In the genomic region with DNA sequence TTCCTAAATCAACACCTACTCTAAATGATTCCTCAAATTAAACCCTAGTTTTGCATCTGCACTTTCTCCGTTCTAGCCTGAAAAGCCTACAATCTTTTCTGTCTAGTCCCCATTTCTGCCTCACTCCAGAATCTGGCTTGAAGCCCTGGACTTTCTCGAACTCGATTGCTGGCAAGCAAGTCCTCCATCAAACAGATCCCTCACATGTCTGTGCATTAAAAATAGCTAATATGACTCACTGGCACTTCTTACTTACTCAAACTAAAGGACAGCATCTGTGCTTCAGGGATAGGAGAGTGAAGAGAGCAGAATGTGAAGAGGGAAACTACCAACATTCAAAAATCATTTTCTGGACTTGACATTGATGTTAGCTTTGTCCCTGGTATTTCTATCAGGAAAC, we compare ENCODE assay signal across 10 cellular contexts. TPM values are rescaled to one million over a fixed set of nuclear protein-coding genes. Genes with fewer than 3 reads are reported as not detected.
A peak's percentile ranks its signal among the peaks of the same experiment; 100 is the strongest.
DNase-seq lines count a peak whose midpoint lies in the region; ATAC-seq and TF ChIP-seq lines count a peak whose summit lies in the region.
"Had no signal": no experiment of that assay in that cellular context is flagged by ENCODE, and none has a peak within 500 bp of the region (broad histone marks: within the 10 kb centered on the region; RNA-seq: fewer than 3 reads in every experiment).

No MANE protein-coding gene starts in this region.

- TF ChIP-seq EP300 in ovary (IDR thresholded peaks at IDR 0.05), result no peak

- no peak for TF ChIP-seq POLR2A in ovary (IDR thresholded peaks at IDR 0.05)

- H3K9me3 ChIP-seq in ovary, result no peaks in the 10 kb centered on the region

- peak; percentile 75 for DNase-seq in COLO829 (ENCODE audit: low spot score)
- peak; percentile 60 for DNase-seq in SK-MEL-5 (ENCODE audit: low read depth, low spot score)
- DNase-seq in fibroblast of the conjunctiva (ENCODE audit: low read depth), result peak; percentile 73
- DNase-seq in ovary, result peak in 4 of 5 donors; percentile 22 to 41 (median 31)
- no peak for DNase-seq in CD1c-positive myeloid dendritic cell (ENCODE audit: extremely low spot score)
- no peak for DNase-seq in activated naive CD4-positive, alpha-beta T cell treated with anti-CD3 and anti-CD28 coated beads, Interleukin-2, amount 50 U/mL, for 16 hours
- DNase-seq: activated naive CD4-positive, alpha-beta T cell treated with anti-CD3 and anti-CD28 coated beads for 36 hours; NCI-H2029 treated with DMSO at 0.1 percent for 48 hours had no signal

- no peaks in the 10 kb centered on the region for H3K27me3 ChIP-seq in ovary

- H3K4me3 ChIP-seq in ovary, result no peak overlapping the region

- ATAC-seq in HG03039 (IDR thresholded peaks at IDR 0.05; ENCODE audit: unreplicated experiment) (no peak), HG03097 (IDR thresholded peaks at IDR 0.05; ENCODE audit: low FRiP score, unreplicated experiment) (no peak)

- WGBS in ovary, 3 donors, result 14 to 19% (median 19%) methylated on average over 3 of the region's 3 CpGs

- intact Hi-C loops in ovary (cut with DNase I), result no loop called here

- H3K27ac ChIP-seq in ovary, result no peak overlapping the region

- no peaks in the 10 kb centered on the region for H3K36me3 ChIP-seq in ovary

- TF ChIP-seq CTCF in ovary (IDR thresholded peaks at IDR 0.05), result no peak

- H3K4me1 ChIP-seq in ovary (ENCODE audit: insufficient read depth), result no peaks in the 10 kb centered on the region

- in situ Hi-C loops in SK-MEL-5 (cut with HindIII; ENCODE audit: low pct_unique_long_range_greater_than_20kb, low sequenced_read_pairs), result no loop called here

RNA-seq across cellular contexts. Expression of a gene that starts 51.8 kb away (rescaled TPM):
- 19.9 and 25.9 TPM in 2 replicates for total RNA-seq in SK-MEL-5 (2014; rRNA removed; shearing (Covaris generic))
- 9.6 and 14.7 TPM in 2 replicates for polyA plus RNA-seq in SK-MEL-5 (2015; cell fraction: cytosol; rRNA removed)
- polyA plus RNA-seq in SK-MEL-5 (2015; cell fraction: nucleus; rRNA removed), result 4.0 and 5.2 TPM in 2 replicates
- total RNA-seq in ovary, result 10 to 100 TPM in 1 of 7 donors, 1 to 10 TPM in 5, under 1 TPM in 1; 0.13 to 40.7 (median 1.5) TPM
- 1 to 10 TPM in 1 of 2 donors, under 1 TPM in 1; 0.33 to 1.4 TPM for polyA plus RNA-seq in ovary

Comparison
In these comparisons a context has a peak if more than half of its experiments do, and no peak if none do; other contexts are left out.
1. DNase-seq: peak in COLO829 (single experiment), SK-MEL-5 (single experiment), fibroblast of the conjunctiva (single experiment) and ovary (4 of 5); none in CD1c-positive myeloid dendritic cell (single experiment) and activated naive CD4-positive, alpha-beta T cell treated with anti-CD3 and anti-CD28 coated beads, Interleukin-2, amount 50 U/mL, for 16 hours (single experiment).